In the genomic region with DNA sequence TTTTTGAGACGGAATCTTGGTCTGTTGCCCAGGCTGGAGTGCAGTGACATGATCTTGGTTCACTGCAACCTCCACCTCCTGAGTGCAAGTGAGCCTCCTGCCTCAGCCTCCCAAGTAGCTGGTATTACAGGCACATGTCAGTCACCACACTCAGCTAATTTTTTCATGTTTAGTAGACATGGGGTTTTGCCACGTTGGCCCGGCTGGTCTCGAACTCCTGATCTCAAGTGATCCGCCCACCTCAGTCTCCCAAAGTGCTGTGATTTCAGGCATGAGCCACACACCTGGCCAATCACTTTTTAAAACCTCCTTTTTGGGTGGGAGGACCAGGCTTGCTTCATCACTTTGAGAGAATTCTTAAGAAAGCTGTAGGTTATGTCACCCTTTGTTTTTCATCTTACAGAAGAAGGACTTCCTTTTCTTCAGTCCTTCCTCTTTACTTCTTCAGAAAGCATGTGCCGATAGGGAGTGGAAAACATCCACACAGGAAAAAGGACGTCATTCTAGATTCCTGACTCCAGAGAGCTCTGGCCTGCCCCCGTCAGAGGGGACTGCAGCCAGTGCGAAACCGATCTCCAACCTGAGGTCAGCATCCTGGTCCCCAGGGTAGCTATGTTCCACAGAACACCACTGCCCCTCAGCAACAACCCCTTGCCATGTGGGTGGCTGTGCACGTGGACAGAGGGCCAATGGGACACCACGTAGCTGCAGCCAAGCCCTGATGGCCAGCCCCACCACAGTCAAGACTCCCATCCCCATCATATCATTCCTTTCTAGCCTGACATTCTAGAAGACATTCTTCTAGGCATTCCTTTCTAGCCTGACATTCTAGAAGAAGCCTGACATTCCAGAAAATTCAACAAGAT, we compare ENCODE assay signal across 1 cellular context.
TF ChIP-seq lines count a peak whose summit lies in the region.

No MANE protein-coding gene starts in this region.

TF ChIP-seq in GM23338, 12 proteins besides CTCF, POLR2A, EP300 and RAD21 (continued from another document):
- TF ChIP-seq EZH2phosphoT487 (IDR thresholded peaks at IDR 0.05; ENCODE audit: unreplicated experiment) (no peak), JUNB (IDR thresholded peaks at IDR 0.05; ENCODE audit: unreplicated experiment) (no peak), STAT1 (IDR thresholded peaks at IDR 0.05; ENCODE audit: unreplicated experiment) (no peak), CREB1 (CRISPR knock-in tag; IDR thresholded peaks at IDR 0.05; ENCODE audit: low read depth) (no peak)
- TF ChIP-seq, protein P1, sequence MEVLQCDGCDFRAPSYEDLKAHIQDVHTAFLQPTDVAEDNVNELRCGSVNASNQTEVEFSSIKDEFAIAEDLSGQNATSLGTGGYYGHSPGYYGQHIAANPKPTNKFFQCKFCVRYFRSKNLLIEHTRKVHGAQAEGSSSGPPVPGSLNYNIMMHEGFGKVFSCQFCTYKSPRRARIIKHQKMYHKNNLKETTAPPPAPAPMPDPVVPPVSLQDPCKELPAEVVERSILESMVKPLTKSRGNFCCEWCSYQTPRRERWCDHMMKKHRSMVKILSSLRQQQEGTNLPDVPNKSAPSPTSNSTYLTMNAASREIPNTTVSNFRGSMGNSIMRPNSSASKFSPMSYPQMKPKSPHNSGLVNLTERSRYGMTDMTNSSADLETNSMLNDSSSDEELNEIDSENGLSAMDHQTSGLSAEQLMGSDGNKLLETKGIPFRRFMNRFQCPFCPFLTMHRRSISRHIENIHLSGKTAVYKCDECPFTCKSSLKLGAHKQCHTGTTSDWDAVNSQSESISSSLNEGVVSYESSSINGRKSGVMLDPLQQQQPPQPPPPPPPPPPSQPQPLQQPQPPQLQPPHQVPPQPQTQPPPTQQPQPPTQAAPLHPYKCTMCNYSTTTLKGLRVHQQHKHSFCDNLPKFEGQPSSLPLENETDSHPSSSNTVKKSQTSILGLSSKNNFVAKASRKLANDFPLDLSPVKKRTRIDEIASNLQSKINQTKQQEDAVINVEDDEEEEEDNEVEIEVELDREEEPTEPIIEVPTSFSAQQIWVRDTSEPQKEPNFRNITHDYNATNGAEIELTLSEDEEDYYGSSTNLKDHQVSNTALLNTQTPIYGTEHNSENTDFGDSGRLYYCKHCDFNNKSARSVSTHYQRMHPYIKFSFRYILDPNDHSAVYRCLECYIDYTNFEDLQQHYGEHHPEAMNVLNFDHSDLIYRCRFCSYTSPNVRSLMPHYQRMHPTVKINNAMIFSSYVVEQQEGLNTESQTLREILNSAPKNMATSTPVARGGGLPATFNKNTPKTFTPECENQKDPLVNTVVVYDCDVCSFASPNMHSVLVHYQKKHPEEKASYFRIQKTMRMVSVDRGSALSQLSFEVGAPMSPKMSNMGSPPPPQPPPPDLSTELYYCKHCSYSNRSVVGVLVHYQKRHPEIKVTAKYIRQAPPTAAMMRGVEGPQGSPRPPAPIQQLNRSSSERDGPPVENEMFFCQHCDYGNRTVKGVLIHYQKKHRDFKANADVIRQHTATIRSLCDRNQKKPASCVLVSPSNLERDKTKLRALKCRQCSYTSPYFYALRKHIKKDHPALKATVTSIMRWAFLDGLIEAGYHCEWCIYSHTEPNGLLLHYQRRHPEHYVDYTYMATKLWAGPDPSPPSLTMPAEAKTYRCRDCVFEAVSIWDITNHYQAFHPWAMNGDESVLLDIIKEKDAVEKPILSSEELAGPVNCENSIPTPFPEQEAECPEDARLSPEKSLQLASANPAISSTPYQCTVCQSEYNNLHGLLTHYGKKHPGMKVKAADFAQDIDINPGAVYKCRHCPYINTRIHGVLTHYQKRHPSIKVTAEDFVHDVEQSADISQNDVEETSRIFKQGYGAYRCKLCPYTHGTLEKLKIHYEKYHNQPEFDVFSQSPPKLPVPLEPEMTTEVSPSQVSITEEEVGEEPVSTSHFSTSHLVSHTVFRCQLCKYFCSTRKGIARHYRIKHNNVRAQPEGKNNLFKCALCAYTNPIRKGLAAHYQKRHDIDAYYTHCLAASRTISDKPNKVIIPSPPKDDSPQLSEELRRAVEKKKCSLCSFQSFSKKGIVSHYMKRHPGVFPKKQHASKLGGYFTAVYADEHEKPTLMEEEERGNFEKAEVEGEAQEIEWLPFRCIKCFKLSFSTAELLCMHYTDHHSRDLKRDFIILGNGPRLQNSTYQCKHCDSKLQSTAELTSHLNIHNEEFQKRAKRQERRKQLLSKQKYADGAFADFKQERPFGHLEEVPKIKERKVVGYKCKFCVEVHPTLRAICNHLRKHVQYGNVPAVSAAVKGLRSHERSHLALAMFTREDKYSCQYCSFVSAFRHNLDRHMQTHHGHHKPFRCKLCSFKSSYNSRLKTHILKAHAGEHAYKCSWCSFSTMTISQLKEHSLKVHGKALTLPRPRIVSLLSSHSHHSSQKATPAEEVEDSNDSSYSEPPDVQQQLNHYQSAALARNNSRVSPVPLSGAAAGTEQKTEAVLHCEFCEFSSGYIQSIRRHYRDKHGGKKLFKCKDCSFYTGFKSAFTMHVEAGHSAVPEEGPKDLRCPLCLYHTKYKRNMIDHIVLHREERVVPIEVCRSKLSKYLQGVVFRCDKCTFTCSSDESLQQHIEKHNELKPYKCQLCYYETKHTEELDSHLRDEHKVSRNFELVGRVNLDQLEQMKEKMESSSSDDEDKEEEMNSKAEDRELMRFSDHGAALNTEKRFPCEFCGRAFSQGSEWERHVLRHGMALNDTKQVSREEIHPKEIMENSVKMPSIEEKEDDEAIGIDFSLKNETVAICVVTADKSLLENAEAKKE (CRISPR knock-in tag; IDR thresholded peaks at IDR 0.05): no peak
